1 cellular context compared by ENCODE assay signal in genomic region chr5:72559866-72560766, GRCh38.
TF ChIP-seq lines count a peak whose summit lies in the region.

No MANE protein-coding gene starts in this region.

TF ChIP-seq in K562, 482 proteins besides CTCF, POLR2A, EP300 and RAD21 (continued from another document):
- TF ChIP-seq, protein P1, sequence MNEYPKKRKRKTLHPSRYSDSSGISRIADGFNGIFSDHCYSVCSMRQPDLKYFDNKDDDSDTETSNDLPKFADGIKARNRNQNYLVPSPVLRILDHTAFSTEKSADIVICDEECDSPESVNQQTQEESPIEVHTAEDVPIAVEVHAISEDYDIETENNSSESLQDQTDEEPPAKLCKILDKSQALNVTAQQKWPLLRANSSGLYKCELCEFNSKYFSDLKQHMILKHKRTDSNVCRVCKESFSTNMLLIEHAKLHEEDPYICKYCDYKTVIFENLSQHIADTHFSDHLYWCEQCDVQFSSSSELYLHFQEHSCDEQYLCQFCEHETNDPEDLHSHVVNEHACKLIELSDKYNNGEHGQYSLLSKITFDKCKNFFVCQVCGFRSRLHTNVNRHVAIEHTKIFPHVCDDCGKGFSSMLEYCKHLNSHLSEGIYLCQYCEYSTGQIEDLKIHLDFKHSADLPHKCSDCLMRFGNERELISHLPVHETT (CRISPR knock-in tag; conservative IDR thresholded peaks at IDR 0.05 in 1 of 2, IDR thresholded peaks at IDR 0.05 in 1 of 2): 0 out of 4 replicates have a peak, but pooled peaks of 1 of the 2 experiments have one; percentile 40
- TF ChIP-seq ARID1B (IDR thresholded peaks at IDR 0.05) (0 out of 2 replicates have a peak, but pooled peaks have one; percentile 29), ZNF77 (CRISPR knock-in tag; IDR thresholded peaks at IDR 0.05) (no peak), CCAR2 (IDR thresholded peaks at IDR 0.05; ENCODE audit: low read depth, low read length) (no peak)
- TF ChIP-seq, protein P2, sequence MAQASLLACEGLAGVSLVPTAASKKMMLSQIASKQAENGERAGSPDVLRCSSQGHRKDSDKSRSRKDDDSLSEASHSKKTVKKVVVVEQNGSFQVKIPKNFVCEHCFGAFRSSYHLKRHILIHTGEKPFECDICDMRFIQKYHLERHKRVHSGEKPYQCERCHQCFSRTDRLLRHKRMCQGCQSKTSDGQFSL (CRISPR knock-in tag; IDR thresholded peaks at IDR 0.05): no peak
- TF ChIP-seq, protein P2 (tag; IDR thresholded peaks at IDR 0.05): no peak
